1 cellular context compared by ENCODE assay signal in the genomic region with DNA sequence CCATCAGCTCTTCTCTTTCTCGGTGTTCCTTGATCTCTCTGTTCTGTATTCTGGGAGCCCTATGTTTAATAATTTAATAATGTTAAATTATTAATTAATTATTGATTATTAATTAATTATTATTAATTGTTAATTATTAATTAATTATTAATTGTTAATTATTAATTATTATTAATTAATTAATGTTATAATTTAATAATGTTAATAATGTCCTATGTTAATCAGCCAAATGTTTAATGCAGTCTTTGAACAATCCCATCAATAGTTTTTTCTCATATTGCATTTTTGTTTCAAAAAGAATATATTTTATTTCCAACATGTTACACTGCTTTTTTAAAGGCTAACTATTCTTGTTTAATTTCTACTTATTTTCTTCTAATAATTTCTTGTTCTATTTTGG.
TF ChIP-seq lines count a peak whose summit lies in the region.

No MANE protein-coding gene starts in this region.

TF ChIP-seq in K562, 482 proteins besides CTCF, POLR2A, EP300 and RAD21 (continued from another document):
- TF ChIP-seq, protein P1, sequence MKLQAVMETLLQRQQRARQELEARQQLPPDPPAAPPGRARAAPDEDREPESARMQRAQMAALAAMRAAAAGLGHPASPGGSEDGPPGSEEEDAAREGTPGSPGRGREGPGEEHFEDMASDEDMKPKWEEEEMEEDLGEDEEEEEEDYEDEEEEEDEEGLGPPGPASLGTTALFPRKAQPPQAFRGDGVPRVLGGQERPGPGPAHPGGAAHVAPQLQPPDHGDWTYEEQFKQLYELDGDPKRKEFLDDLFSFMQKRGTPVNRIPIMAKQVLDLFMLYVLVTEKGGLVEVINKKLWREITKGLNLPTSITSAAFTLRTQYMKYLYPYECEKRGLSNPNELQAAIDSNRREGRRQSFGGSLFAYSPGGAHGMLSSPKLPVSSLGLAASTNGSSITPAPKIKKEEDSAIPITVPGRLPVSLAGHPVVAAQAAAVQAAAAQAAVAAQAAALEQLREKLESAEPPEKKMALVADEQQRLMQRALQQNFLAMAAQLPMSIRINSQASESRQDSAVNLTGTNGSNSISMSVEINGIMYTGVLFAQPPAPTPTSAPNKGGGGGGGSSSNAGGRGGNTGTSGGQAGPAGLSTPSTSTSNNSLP (IDR thresholded peaks at IDR 0.05; ENCODE audit: borderline replicate concordance, low read depth, low read length) = peak; percentile 47; the same call in 1 of the 2 replicates
- TF ChIP-seq, protein P2, sequence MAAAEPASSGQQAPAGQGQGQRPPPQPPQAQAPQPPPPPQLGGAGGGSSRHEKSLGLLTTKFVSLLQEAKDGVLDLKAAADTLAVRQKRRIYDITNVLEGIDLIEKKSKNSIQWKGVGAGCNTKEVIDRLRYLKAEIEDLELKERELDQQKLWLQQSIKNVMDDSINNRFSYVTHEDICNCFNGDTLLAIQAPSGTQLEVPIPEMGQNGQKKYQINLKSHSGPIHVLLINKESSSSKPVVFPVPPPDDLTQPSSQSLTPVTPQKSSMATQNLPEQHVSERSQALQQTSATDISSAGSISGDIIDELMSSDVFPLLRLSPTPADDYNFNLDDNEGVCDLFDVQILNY (CRISPR knock-in tag; IDR thresholded peaks at IDR 0.05) = 0 out of 2 replicates have a peak, but pooled peaks have one; percentile 30
- TF ChIP-seq, protein P3, sequence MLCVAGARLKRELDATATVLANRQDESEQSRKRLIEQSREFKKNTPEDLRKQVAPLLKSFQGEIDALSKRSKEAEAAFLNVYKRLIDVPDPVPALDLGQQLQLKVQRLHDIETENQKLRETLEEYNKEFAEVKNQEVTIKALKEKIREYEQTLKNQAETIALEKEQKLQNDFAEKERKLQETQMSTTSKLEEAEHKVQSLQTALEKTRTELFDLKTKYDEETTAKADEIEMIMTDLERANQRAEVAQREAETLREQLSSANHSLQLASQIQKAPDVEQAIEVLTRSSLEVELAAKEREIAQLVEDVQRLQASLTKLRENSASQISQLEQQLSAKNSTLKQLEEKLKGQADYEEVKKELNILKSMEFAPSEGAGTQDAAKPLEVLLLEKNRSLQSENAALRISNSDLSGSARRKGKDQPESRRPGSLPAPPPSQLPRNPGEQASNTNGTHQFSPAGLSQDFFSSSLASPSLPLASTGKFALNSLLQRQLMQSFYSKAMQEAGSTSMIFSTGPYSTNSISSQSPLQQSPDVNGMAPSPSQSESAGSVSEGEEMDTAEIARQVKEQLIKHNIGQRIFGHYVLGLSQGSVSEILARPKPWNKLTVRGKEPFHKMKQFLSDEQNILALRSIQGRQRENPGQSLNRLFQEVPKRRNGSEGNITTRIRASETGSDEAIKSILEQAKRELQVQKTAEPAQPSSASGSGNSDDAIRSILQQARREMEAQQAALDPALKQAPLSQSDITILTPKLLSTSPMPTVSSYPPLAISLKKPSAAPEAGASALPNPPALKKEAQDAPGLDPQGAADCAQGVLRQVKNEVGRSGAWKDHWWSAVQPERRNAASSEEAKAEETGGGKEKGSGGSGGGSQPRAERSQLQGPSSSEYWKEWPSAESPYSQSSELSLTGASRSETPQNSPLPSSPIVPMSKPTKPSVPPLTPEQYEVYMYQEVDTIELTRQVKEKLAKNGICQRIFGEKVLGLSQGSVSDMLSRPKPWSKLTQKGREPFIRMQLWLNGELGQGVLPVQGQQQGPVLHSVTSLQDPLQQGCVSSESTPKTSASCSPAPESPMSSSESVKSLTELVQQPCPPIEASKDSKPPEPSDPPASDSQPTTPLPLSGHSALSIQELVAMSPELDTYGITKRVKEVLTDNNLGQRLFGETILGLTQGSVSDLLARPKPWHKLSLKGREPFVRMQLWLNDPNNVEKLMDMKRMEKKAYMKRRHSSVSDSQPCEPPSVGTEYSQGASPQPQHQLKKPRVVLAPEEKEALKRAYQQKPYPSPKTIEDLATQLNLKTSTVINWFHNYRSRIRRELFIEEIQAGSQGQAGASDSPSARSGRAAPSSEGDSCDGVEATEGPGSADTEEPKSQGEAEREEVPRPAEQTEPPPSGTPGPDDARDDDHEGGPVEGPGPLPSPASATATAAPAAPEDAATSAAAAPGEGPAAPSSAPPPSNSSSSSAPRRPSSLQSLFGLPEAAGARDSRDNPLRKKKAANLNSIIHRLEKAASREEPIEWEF (CRISPR knock-in tag; IDR thresholded peaks at IDR 0.05) = peak; percentile 87
- TF ChIP-seq ZFP1 (CRISPR knock-in tag; IDR thresholded peaks at IDR 0.05) = no peak
- peak in 1 of 2 experiments; percentile 99; a peak in 2 of 4 replicates for TF ChIP-seq MCM7 (IDR thresholded peaks at IDR 0.05)
TF ChIP-seq in K562: peak in this region for 6.
